2 cellular contexts compared by ENCODE assay signal in the genomic region with DNA sequence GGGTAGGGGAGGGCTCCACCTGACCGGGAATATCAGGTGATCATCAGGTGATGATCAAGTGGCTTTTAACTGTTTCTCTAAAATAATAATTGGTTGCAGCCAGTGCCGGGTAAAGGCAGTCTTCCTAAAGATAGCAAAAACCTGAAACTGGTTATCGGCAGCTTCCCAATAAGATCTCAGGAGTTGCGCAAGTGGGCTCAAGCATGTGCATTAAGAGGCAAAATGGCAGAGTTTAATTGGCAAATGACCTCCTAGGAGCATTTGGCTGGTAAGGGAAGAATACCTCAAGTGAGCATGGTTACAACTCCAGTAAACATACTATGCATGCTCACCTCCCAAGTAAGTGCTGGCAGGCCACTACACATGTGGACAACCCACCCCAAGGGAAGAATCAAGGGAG.
TF ChIP-seq lines count a peak whose summit lies in the region.

No MANE protein-coding gene starts in this region.

TF ChIP-seq in Ishikawa, 13 proteins besides CTCF, POLR2A, EP300 and RAD21:
- peak; percentile 38; the same call in 1 of the 2 replicates for TF ChIP-seq CEBPB (IDR thresholded peaks at IDR 0.05)
- TF ChIP-seq FOXM1 (IDR thresholded peaks at IDR 0.05; ENCODE audit: borderline replicate concordance, low read depth) = no peak
- no peak for TF ChIP-seq CREB1 (IDR thresholded peaks at IDR 0.05; ENCODE audit: low read depth)
- TF ChIP-seq TEAD4 (IDR thresholded peaks at IDR 0.05) = no peak
- no peak for TF ChIP-seq NFIC (IDR thresholded peaks at IDR 0.05)
- TF ChIP-seq YY1 (IDR thresholded peaks at IDR 0.05; ENCODE audit: low read depth) = no peak
- TF ChIP-seq REST (IDR thresholded peaks at IDR 0.05; ENCODE audit: low read depth) = no peak
- TF ChIP-seq EGR1 (IDR thresholded peaks at IDR 0.05) = no peak

TF ChIP-seq in H1, 55 proteins besides CTCF, POLR2A, EP300 and RAD21:
- peak; percentile 79 for TF ChIP-seq CEBPB (IDR thresholded peaks at IDR 0.05; ENCODE audit: low read depth, low read length)
- TF ChIP-seq HDAC2 (IDR thresholded peaks at IDR 0.05; ENCODE audit: borderline replicate concordance in 1 of 2, low read depth in 2 of 2, low read length in 2 of 2) = no peak
TF ChIP-seq in H1: peak in this region for 1.
